8 cellular contexts compared by ENCODE assay signal in the genomic region with DNA sequence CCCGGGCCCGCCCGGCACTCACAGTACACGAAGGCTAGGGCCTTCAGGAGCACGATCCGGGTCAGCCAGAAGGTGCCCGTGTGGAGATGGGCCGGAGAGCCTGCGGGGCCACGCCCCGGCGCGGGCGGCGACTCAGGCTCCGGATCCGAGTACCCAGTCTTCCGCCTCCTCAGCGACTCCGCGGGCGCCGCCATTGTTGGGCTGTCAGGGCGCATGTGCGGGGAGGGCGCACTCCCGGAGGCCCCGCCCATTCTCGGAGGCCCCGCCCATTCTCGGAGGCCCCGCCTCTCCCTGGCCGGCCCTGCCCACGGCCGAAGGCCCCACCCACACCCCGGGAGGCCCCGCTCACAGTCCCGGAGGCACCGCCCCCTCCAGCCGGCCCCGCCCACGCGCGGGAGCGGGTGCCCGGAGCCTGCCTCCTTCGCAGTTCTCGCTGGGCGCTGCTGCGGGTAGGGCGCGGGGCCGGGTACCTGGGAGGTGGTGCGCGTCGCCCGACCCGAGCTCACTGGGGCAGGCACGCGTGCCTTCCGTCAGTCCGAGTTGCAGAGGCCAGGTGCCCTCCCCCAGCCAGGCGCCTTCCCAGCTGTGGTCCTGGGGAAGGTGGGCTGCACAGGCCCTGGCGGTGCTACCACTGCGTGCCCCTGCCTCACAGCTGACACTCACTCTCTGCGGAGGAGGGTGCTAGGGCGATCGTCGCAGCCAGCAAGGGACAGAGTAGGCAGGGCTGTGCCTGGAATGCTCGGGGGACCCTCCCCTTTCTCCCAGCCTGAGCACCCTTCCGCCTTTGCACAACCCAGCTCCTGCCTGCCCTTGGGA. TPM values are rescaled to one million over a fixed set of nuclear protein-coding genes. Genes with fewer than 3 reads are reported as not detected.
DNase-seq lines count a peak whose midpoint lies in the region; ATAC-seq, FAIRE-seq and TF ChIP-seq lines count a peak whose summit lies in the region.

A gene (minus strand): TSS at position 219 of the 816 bp plus-strand sequence. CDS start 4 bp downstream, at position 215.

- no peaks in the 10 kb centered on the region for H3K36me3 ChIP-seq in fibroblast of lung (ENCODE audit: control insufficient read depth, insufficient read depth, low read length)

- peaks cover 2% of the 10 kb centered on the region for H3K4me1 ChIP-seq in fibroblast of lung (ENCODE audit: control insufficient read depth, extremely low read depth, insufficient read depth, low read length)

- H3K9me3 Mint-ChIP-seq in activated T-helper 1 cell treated with anti-CD3 and anti-CD28 coated beads, Interleukin-12 subunit alpha, Interleukin-12 subunit beta, Interleukin-2, Interleukin-4 antibody, amounts not matched to agents 30 ng/mL and 10 ng/mL and 1 ng/mL, durations not matched to agents 14 hours and 24 hours and 36 hours: no peaks in the 10 kb centered on the region
- no peaks in the 10 kb centered on the region for H3K9me3 Mint-ChIP-seq in naive thymus-derived CD8-positive, alpha-beta T cell
- H3K9me3 Mint-ChIP-seq in stimulated activated memory B cell treated with anti-CD40 and anti-IgM and Interleukin-4, amounts not matched to agents 10 μg/mL and 1 μg/mL and 100 μg/mL, for 72 hours: peaks cover 4% of the 10 kb centered on the region

- peaks cover 8% of the 10 kb centered on the region for H3K4me1 Mint-ChIP-seq in activated T-helper 1 cell treated with anti-CD3 and anti-CD28 coated beads, Interleukin-12 subunit alpha, Interleukin-12 subunit beta, Interleukin-2, Interleukin-4 antibody, amounts not matched to agents 30 ng/mL and 10 ng/mL and 1 ng/mL, durations not matched to agents 14 hours and 24 hours and 36 hours (ENCODE audit: low read depth)
- H3K4me1 Mint-ChIP-seq in naive thymus-derived CD8-positive, alpha-beta T cell: peaks cover 12 to 34% (median 18%) of the 10 kb centered on the region in 4 donors
- peaks cover 11% of the 10 kb centered on the region for H3K4me1 Mint-ChIP-seq in stimulated activated memory B cell treated with anti-CD40 and anti-IgM and Interleukin-4, amounts not matched to agents 10 μg/mL and 1 μg/mL and 100 μg/mL, for 72 hours

- H3K79me2 ChIP-seq in fibroblast of lung (ENCODE audit: control insufficient read depth, insufficient read depth, low read length): no peaks in the 10 kb centered on the region

- H3K27me3 ChIP-seq in fibroblast of lung (ENCODE audit: control insufficient read depth, insufficient read depth, low read length): peaks cover 12% of the 10 kb centered on the region

- H3K4me3 ChIP-seq in fibroblast of lung (replicated peaks in 1 of 4; ENCODE audit: control extremely low read depth in 1 of 4, insufficient read depth in 1 of 4, low read depth in 3 of 4, low read length in 4 of 4): peak within 1 kb of the TSS; percentile 58 to 80 (median 80)

- H3K4me2 ChIP-seq in fibroblast of lung (ENCODE audit: extremely low read depth, insufficient read depth, low read length): peak within 1 kb of the TSS; percentile 90

- peak within 1 kb of the TSS; percentile 90 for H2AFZ ChIP-seq in fibroblast of lung (ENCODE audit: low read length)

- H3K9me3 ChIP-seq in fibroblast of lung (ENCODE audit: control insufficient read depth, insufficient read depth, low read depth, low read length): no peaks in the 10 kb centered on the region

- intact Hi-C loops in activated T-helper 1 cell treated with anti-CD3 and anti-CD28 coated beads, Interleukin-12 subunit alpha, Interleukin-12 subunit beta, Interleukin-2, Interleukin-4 antibody, amounts not matched to agents 30 ng/mL and 10 ng/mL and 1 ng/mL, durations not matched to agents 14 hours and 24 hours and 36 hours (cut with micrococcal nuclease): loop anchor here (1.0 to 10.0 kb wide), 5 partner anchors 10 to 441 kb away; a partner anchor contains a TSS

- H3K9ac ChIP-seq in fibroblast of lung (ENCODE audit: insufficient read depth, low read length): peak within 1 kb of the TSS; percentile 83

- H3K27ac ChIP-seq in fibroblast of lung (ENCODE audit: insufficient read depth, low read length): peak within 1 kb of the TSS; percentile 74

- peak; percentile 75 for ATAC-seq in GM21390 (IDR thresholded peaks at IDR 0.05; ENCODE audit: unreplicated experiment)
- ATAC-seq in naive thymus-derived CD8-positive, alpha-beta T cell: peak; percentile 90 to 92
- peak; percentile 94 for ATAC-seq in stimulated activated memory B cell treated with anti-CD40 and anti-IgM and Interleukin-4, amounts not matched to agents 10 μg/mL and 1 μg/mL and 100 μg/mL, for 72 hours

- POLR2A ChIA-PET in naive thymus-derived CD8-positive, alpha-beta T cell (lab: Charles Lee): interaction anchor here (1.1 to 4.4 kb wide), 4 partner anchors 10 to 77 kb away, joined by 3 to 30 read pairs (median 6); a partner anchor contains a TSS

- peak within 1 kb of the TSS; percentile 73 for H3K27ac Mint-ChIP-seq in activated T-helper 1 cell treated with anti-CD3 and anti-CD28 coated beads, Interleukin-12 subunit alpha, Interleukin-12 subunit beta, Interleukin-2, Interleukin-4 antibody, amounts not matched to agents 30 ng/mL and 10 ng/mL and 1 ng/mL, durations not matched to agents 14 hours and 24 hours and 36 hours
- peak within 1 kb of the TSS in 9 of 10 donors; percentile 44 to 89 (median 75) for H3K27ac Mint-ChIP-seq in naive thymus-derived CD8-positive, alpha-beta T cell
- H3K27ac Mint-ChIP-seq in stimulated activated memory B cell treated with anti-CD40 and anti-IgM and Interleukin-4, amounts not matched to agents 10 μg/mL and 1 μg/mL and 100 μg/mL, for 72 hours: peak within 1 kb of the TSS; percentile 55

- FAIRE-seq in RCC 7860 (lab: Jason Lieb, UNC): no peak

- peaks cover 6% of the 10 kb centered on the region for H3K36me3 Mint-ChIP-seq in activated T-helper 1 cell treated with anti-CD3 and anti-CD28 coated beads, Interleukin-12 subunit alpha, Interleukin-12 subunit beta, Interleukin-2, Interleukin-4 antibody, amounts not matched to agents 30 ng/mL and 10 ng/mL and 1 ng/mL, durations not matched to agents 14 hours and 24 hours and 36 hours (ENCODE audit: low read depth)
- peaks cover 0 to 4% (median 4%) of the 10 kb centered on the region in 3 donors for H3K36me3 Mint-ChIP-seq in naive thymus-derived CD8-positive, alpha-beta T cell
- peaks cover 24% of the 10 kb centered on the region for H3K36me3 Mint-ChIP-seq in stimulated activated memory B cell treated with anti-CD40 and anti-IgM and Interleukin-4, amounts not matched to agents 10 μg/mL and 1 μg/mL and 100 μg/mL, for 72 hours

- DNase-seq in D341Med (ENCODE audit: low spot score): peak; percentile 99
- peak; percentile 86 for DNase-seq in HuH-7 (ENCODE audit: low spot score)
- DNase-seq in RCC 7860 (ENCODE audit: low spot score): peak; percentile 83
- DNase-seq in activated T-helper 1 cell treated with anti-CD3 and anti-CD28 coated beads, Interleukin-12 subunit alpha, Interleukin-12 subunit beta, Interleukin-2, Interleukin-4 antibody, amounts not matched to agents 30 ng/mL and 10 ng/mL and 1 ng/mL, durations not matched to agents 14 hours and 24 hours and 36 hours (ENCODE audit: low spot score): peak; percentile 94
- DNase-seq in fibroblast of lung (ENCODE audit: low read depth in 2 of 2): peak; percentile 70 to 86
- peak; percentile 88 to 100 (median 97) for DNase-seq in naive thymus-derived CD8-positive, alpha-beta T cell

- H4K20me1 ChIP-seq in fibroblast of lung (ENCODE audit: control insufficient read depth, extremely low read depth, insufficient read depth, low read length): no peaks in the 10 kb centered on the region

- peaks cover 9% of the 10 kb centered on the region for H3K27me3 Mint-ChIP-seq in activated T-helper 1 cell treated with anti-CD3 and anti-CD28 coated beads, Interleukin-12 subunit alpha, Interleukin-12 subunit beta, Interleukin-2, Interleukin-4 antibody, amounts not matched to agents 30 ng/mL and 10 ng/mL and 1 ng/mL, durations not matched to agents 14 hours and 24 hours and 36 hours (ENCODE audit: insufficient read depth)
- H3K27me3 Mint-ChIP-seq in naive thymus-derived CD8-positive, alpha-beta T cell: no peaks in the 10 kb centered on the region
- H3K27me3 Mint-ChIP-seq in stimulated activated memory B cell treated with anti-CD40 and anti-IgM and Interleukin-4, amounts not matched to agents 10 μg/mL and 1 μg/mL and 100 μg/mL, for 72 hours: peaks cover 6% of the 10 kb centered on the region

- no peak for TF ChIP-seq CTCF in fibroblast of lung (conservative IDR thresholded peaks at IDR 0.05 in 1 of 2, IDR thresholded peaks at IDR 0.05 in 1 of 2; ENCODE audit: low read depth in 1 of 2, low read length in 2 of 2)

- peak within 1 kb of the TSS; percentile 77 for H3K4me3 Mint-ChIP-seq in activated T-helper 1 cell treated with anti-CD3 and anti-CD28 coated beads, Interleukin-12 subunit alpha, Interleukin-12 subunit beta, Interleukin-2, Interleukin-4 antibody, amounts not matched to agents 30 ng/mL and 10 ng/mL and 1 ng/mL, durations not matched to agents 14 hours and 24 hours and 36 hours
- peak within 1 kb of the TSS; percentile 68 to 89 (median 78) for H3K4me3 Mint-ChIP-seq in naive thymus-derived CD8-positive, alpha-beta T cell
- peak within 1 kb of the TSS; percentile 70 for H3K4me3 Mint-ChIP-seq in stimulated activated memory B cell treated with anti-CD40 and anti-IgM and Interleukin-4, amounts not matched to agents 10 μg/mL and 1 μg/mL and 100 μg/mL, for 72 hours

RNA-seq across cellular contexts. Expression of the gene that starts here (rescaled TPM):
- 6.8 and 10.4 TPM in 2 replicates for total RNA-seq in activated T-helper 1 cell treated with anti-CD3 and anti-CD28 coated beads, Interleukin-12 subunit alpha, Interleukin-12 subunit beta, Interleukin-2, Interleukin-4 antibody, amounts not matched to agents 30 ng/mL and 10 ng/mL and 1 ng/mL, durations not matched to agents 14 hours and 24 hours and 36 hours
- total RNA-seq in fibroblast of lung: 10.0 and 12.6 TPM in 2 replicates
- 8.9 and 12.3 TPM in 2 replicates for polyA plus RNA-seq in fibroblast of lung
- 10.1 and 12.4 TPM in 2 replicates for polyA plus RNA-seq in fibroblast of lung (2012)
- 53.1 and 54.5 TPM in 2 replicates for polyA minus RNA-seq in fibroblast of lung (ENCODE audit: low replicate concordance)
- 10 to 100 TPM; 40.7 to 45.1 TPM for total RNA-seq in naive thymus-derived CD8-positive, alpha-beta T cell
- 10 to 100 TPM; 12.2 to 13.6 (median 12.9) TPM for polyA plus RNA-seq in naive thymus-derived CD8-positive, alpha-beta T cell

Comparison
In these comparisons a context has a peak if more than half of its experiments do, and no peak if none do; other contexts are left out.
1. Peak in every context shown above with its lines: DNase-seq, ATAC-seq, H3K4me3 ChIP-seq and H3K27ac ChIP-seq.